Comparison of ENCODE assay signal across 21 cellular contexts in genomic region chr14:76235628-76236027, GRCh38.
DNase-seq lines count a peak whose midpoint lies in the region; ATAC-seq lines count a peak whose summit lies in the region.
"Had no signal": no experiment of that assay in that cellular context is flagged by ENCODE, and none has a peak within 500 bp of the region (broad histone marks: within the 10 kb centered on the region; RNA-seq: fewer than 3 reads in every experiment).

No MANE protein-coding gene starts in this region.

- no peak overlapping the region for H3K27ac Mint-ChIP-seq in stimulated activated naive B cell treated with anti-CD40 and anti-IgM and Interleukin-4, amounts not matched to agents 10 μg/mL and 1 μg/mL and 100 μg/mL, for 72 hours
- H3K27ac Mint-ChIP-seq: activated naive CD4-positive, alpha-beta T cell treated with anti-CD3 and anti-CD28 coated beads for 36 hours; activated T-cell treated with anti-CD3 and anti-CD28 coated beads, Interleukin-2, amount 50 U/mL, for 72 hours; brain; natural killer cell treated with Interleukin-12 subunit alpha and Interleukin-12 subunit beta and Interleukin-15 and Interleukin-18, amount 100 ng/mL, for 72 hours had no signal

- H3K4me3 Mint-ChIP-seq in stimulated activated naive B cell treated with anti-CD40 and anti-IgM and Interleukin-4, amounts not matched to agents 10 μg/mL and 1 μg/mL and 100 μg/mL, for 72 hours: no peak overlapping the region
- H3K4me3 Mint-ChIP-seq: activated naive CD4-positive, alpha-beta T cell treated with anti-CD3 and anti-CD28 coated beads for 36 hours; activated T-cell treated with anti-CD3 and anti-CD28 coated beads, Interleukin-2, amount 50 U/mL, for 72 hours; brain; natural killer cell treated with Interleukin-12 subunit alpha and Interleukin-12 subunit beta and Interleukin-15 and Interleukin-18, amount 100 ng/mL, for 72 hours had no signal

- no peak for DNase-seq in stimulated activated naive B cell treated with anti-CD40 and anti-IgM and Interleukin-4, amounts not matched to agents 10 μg/mL and 1 μg/mL and 100 μg/mL, for 72 hours
- DNase-seq in inferior parietal cortex (ENCODE audit: extremely low spot score) (no peak), kidney tubule cell (ENCODE audit: low spot score) (no peak)
- DNase-seq: activated CD4-positive, CD25-positive, alpha-beta regulatory T cell; activated naive CD4-positive, alpha-beta T cell treated with anti-CD3 and anti-CD28 coated beads for 36 hours; activated T-cell treated with anti-CD3 and anti-CD28 coated beads, Interleukin-2, amount 50 U/mL, for 72 hours; BE2C; DMS 273 treated with DMSO at 0.1 percent for 48 hours; left cardiac atrium; NCI-H1417 treated with DMSO at 0.1 percent for 48 hours; NCI-H2029 treated with DMSO at 0.1 percent for 48 hours; NCI-H526; sigmoid colon; stimulated activated CD4-positive, alpha-beta T cell treated with anti-CD3 and anti-CD28 coated beads, Interleukin-4, amount 100 ng/mL, for 1 hour had no signal

- peaks cover 5 to 6% of the 10 kb centered on the region in 2 donors for H3K9me3 Mint-ChIP-seq in stimulated activated naive B cell treated with anti-CD40 and anti-IgM and Interleukin-4, amounts not matched to agents 10 μg/mL and 1 μg/mL and 100 μg/mL, for 72 hours
- H3K9me3 Mint-ChIP-seq: activated naive CD4-positive, alpha-beta T cell treated with anti-CD3 and anti-CD28 coated beads for 36 hours; natural killer cell treated with Interleukin-12 subunit alpha and Interleukin-12 subunit beta and Interleukin-15 and Interleukin-18, amount 100 ng/mL, for 72 hours had no signal

- H3K4me1 Mint-ChIP-seq in stimulated activated naive B cell treated with anti-CD40 and anti-IgM and Interleukin-4, amounts not matched to agents 10 μg/mL and 1 μg/mL and 100 μg/mL, for 72 hours: peaks cover 12 to 15% of the 10 kb centered on the region in 2 donors

- ATAC-seq in GM18511 (IDR thresholded peaks at IDR 0.05; ENCODE audit: unreplicated experiment): peak; percentile 45
- peak; percentile 11 for ATAC-seq in HG02610 (IDR thresholded peaks at IDR 0.05; ENCODE audit: unreplicated experiment)
- peak; percentile 9 for ATAC-seq in HG03520 (IDR thresholded peaks at IDR 0.05; ENCODE audit: unreplicated experiment)
- ATAC-seq in stimulated activated naive B cell treated with anti-CD40 and anti-IgM and Interleukin-4, amounts not matched to agents 10 μg/mL and 1 μg/mL and 100 μg/mL, for 72 hours (replicated peaks): peak; percentile 43 to 52
- ATAC-seq in GM18873 (IDR thresholded peaks at IDR 0.05; ENCODE audit: low FRiP score, unreplicated experiment): no peak
- ATAC-seq: activated T-cell treated with anti-CD3 and anti-CD28 coated beads, Interleukin-2, amount 50 U/mL, for 72 hours; gastroesophageal sphincter; left cardiac atrium; natural killer cell treated with Interleukin-12 subunit alpha and Interleukin-12 subunit beta and Interleukin-15 and Interleukin-18, amount 100 ng/mL, for 72 hours had no signal

- peaks cover 54 to 82% of the 10 kb centered on the region in 2 donors for H3K36me3 Mint-ChIP-seq in stimulated activated naive B cell treated with anti-CD40 and anti-IgM and Interleukin-4, amounts not matched to agents 10 μg/mL and 1 μg/mL and 100 μg/mL, for 72 hours

- no peaks in the 10 kb centered on the region for H3K27me3 Mint-ChIP-seq in stimulated activated naive B cell treated with anti-CD40 and anti-IgM and Interleukin-4, amounts not matched to agents 10 μg/mL and 1 μg/mL and 100 μg/mL, for 72 hours
